22 cellular contexts compared by ENCODE assay signal in the genomic region with DNA sequence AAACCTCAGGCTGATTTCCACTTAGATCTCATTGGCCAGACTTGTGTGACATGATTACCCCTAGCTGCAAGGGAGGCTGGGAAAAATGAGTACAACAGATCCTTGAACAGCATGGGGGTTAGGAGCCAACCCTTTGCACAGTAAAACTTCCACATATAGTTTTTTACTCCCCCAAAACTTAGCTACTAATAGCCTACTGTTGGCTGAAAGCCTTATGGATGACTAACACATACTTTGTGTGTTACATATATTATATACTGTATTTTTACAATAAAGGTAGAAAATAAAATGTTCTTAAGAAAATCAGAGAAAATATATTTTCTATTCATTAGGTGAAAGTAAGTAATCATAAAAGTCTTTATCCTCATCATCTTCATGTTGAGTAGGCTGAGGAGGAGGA.
DNase-seq lines count a peak whose midpoint lies in the region; ATAC-seq and TF ChIP-seq lines count a peak whose summit lies in the region.
"Had no signal": no experiment of that assay in that cellular context is flagged by ENCODE, and none has a peak within 500 bp of the region (broad histone marks: within the 10 kb centered on the region; RNA-seq: fewer than 3 reads in every experiment).

No MANE protein-coding gene starts in this region.

- H3K9ac ChIP-seq in PC-3 (ENCODE audit: low read length) (no peak overlapping the region), adipocyte (ENCODE audit: low read length) (no peak overlapping the region), subcutaneous abdominal adipose tissue (ENCODE audit: low read length in 5 of 5) (no peak overlapping the region)
- H3K9ac ChIP-seq: BLaER1 had no signal

- POLR2A ChIA-PET in PC-3 (lab: Charles Lee; ENCODE audit: unreplicated experiment), result no interaction called here

- no TSS peak for BruUV-seq in PC-3 (replicated peaks; lab: Mats Ljungman, UMichigan)

- H3K9me2 ChIP-seq in PC-3 (replicated peaks; ENCODE audit: low read length), result no peaks in the 10 kb centered on the region

- H3K27me3 ChIP-seq in PC-3 (ENCODE audit: low read length), result no peaks in the 10 kb centered on the region
- H3K27me3 ChIP-seq in adipocyte (replicated peaks; ENCODE audit: control insufficient read depth, insufficient read depth, low read length), result no peaks in the 10 kb centered on the region
- H3K27me3 ChIP-seq in subcutaneous abdominal adipose tissue (ENCODE audit: control insufficient read depth in 5 of 5, insufficient read depth in 4 of 5, low read length in 5 of 5), result no peaks in the 10 kb centered on the region
- H3K27me3 ChIP-seq in body of pancreas, result no peaks in the 10 kb centered on the region
- H3K27me3 ChIP-seq: BE2C, BLaER1 had no signal

- TF ChIP-seq CTCF in PC-3 (conservative IDR thresholded peaks at IDR 0.05; ENCODE audit: low read depth, low read length), result no peak
- TF ChIP-seq CTCF in body of pancreas (IDR thresholded peaks at IDR 0.05), result no peak

- H3F3A ChIP-seq in PC-3 (ENCODE audit: low read length, unreplicated experiment), result peaks cover 1% of the 10 kb centered on the region

- H2AFZ ChIP-seq in PC-3 (ENCODE audit: low read length), result peak overlapping the region; percentile 6; the same call in 1 of the 2 replicates

- H3K4me3 ChIP-seq in PC-3 (ENCODE audit: low read length) (no peak overlapping the region), adipocyte (ENCODE audit: low read length) (peak overlapping the region; percentile 30), subcutaneous abdominal adipose tissue (ENCODE audit: low read depth in 1 of 5, low read length in 5 of 5) (no peak overlapping the region), body of pancreas (no peak overlapping the region)
- H3K4me3 ChIP-seq: BLaER1, GM12878 had no signal

- peak; percentile 59 for DNase-seq in PC-3
- DNase-seq in adipocyte (ENCODE audit: low read depth), result no peak
- no peak for DNase-seq in body of pancreas
- no peak for DNase-seq in kidney tubule cell (ENCODE audit: low spot score)
- DNase-seq: 8988T; ACHN; BE2C; C1 segment of cervical spinal cord; CD4-positive, alpha-beta memory T cell; CD4-positive, CD25-positive, alpha-beta regulatory T cell; CD8-positive, alpha-beta memory T cell; COR-L47; DMS 273 treated with DMSO at 0.1 percent for 48 hours; DMS153; DMS53; DMS79; DND-41; EL; GDM1 had no signal

- H3K4me2 ChIP-seq in PC-3 (ENCODE audit: low read length), result 0 out of 2 replicates have a peak overlapping the region, but pooled peaks have one; percentile 8
- H3K4me2 ChIP-seq: BLaER1 had no signal

- CTCF ChIA-PET in PC-3 (lab: Charles Lee), result no interaction called here

- 0 out of 2 replicates have a peak, but pooled peaks cover 6% of the 10 kb centered on the region for H3K9me3 ChIP-seq in PC-3 (ENCODE audit: low read length)
- peaks cover 4% of the 10 kb centered on the region for H3K9me3 ChIP-seq in adipocyte (ENCODE audit: control insufficient read depth, low read length)
- H3K9me3 ChIP-seq in subcutaneous abdominal adipose tissue (ENCODE audit: control insufficient read depth in 5 of 5, low read length in 5 of 5), result peaks cover 0 to 6% (median 2%) of the 10 kb centered on the region in 5 donors
- no peaks in the 10 kb centered on the region for H3K9me3 ChIP-seq in body of pancreas
- H3K9me3 ChIP-seq: BE2C had no signal

- H3K36me3 ChIP-seq in PC-3 (ENCODE audit: low read depth, low read length), result 0 out of 2 replicates have a peak, but pooled peaks cover 4% of the 10 kb centered on the region
- no peaks in the 10 kb centered on the region for H3K36me3 ChIP-seq in adipocyte (ENCODE audit: control insufficient read depth, insufficient read depth, low read length, severe bottlenecking)
- H3K36me3 ChIP-seq in subcutaneous abdominal adipose tissue (ENCODE audit: control insufficient read depth in 5 of 5, insufficient read depth in 5 of 5, low read length in 5 of 5), result no peaks in the 10 kb centered on the region
- H3K36me3 ChIP-seq in body of pancreas (replicated peaks in 1 of 2; ENCODE audit: insufficient read depth in 1 of 2, low read depth in 2 of 2), result no peaks in the 10 kb centered on the region
- H3K36me3 ChIP-seq: BE2C, BLaER1 had no signal

- no peak for TF ChIP-seq POLR2A in body of pancreas (IDR thresholded peaks at IDR 0.05)

- H3K4me1 ChIP-seq in PC-3 (ENCODE audit: insufficient read depth, low read length) (peaks cover 35% of the 10 kb centered on the region), adipocyte (ENCODE audit: control insufficient read depth, insufficient read depth, low read length) (peaks cover 16% of the 10 kb centered on the region), subcutaneous abdominal adipose tissue (ENCODE audit: control insufficient read depth in 5 of 5, insufficient read depth in 5 of 5, low read length in 5 of 5) (peaks cover 0 to 24% (median 7%) of the 10 kb centered on the region in 5 donors), body of pancreas (peaks cover 7% of the 10 kb centered on the region)
- H3K4me1 ChIP-seq: BE2C, BLaER1 had no signal

- ATAC-seq in PC-3, result peak; percentile 69
- ATAC-seq in body of pancreas, result no peak
- ATAC-seq: GM12878 had no signal

- no peaks in the 10 kb centered on the region for H3K79me2 ChIP-seq in PC-3 (ENCODE audit: low read length)

- H4K20me1 ChIP-seq in PC-3 (ENCODE audit: low read length), result no peaks in the 10 kb centered on the region
- H4K20me1 ChIP-seq: BLaER1 had no signal

- intact Hi-C loops in PC-3 (cut with micrococcal nuclease) (no loop called here), body of pancreas (cut with DNase I) (no loop called here)

- H3K27ac ChIP-seq in PC-3 (ENCODE audit: low read length) (peak overlapping the region; percentile 30), subcutaneous abdominal adipose tissue (ENCODE audit: low read depth, low read length) (peak overlapping the region; percentile 49), body of pancreas (no peak overlapping the region)
- H3K27ac ChIP-seq: BLaER1 had no signal

Comparison
In these comparisons a context has a peak if more than half of its experiments do, and no peak if none do; other contexts are left out.
1. H3K27ac ChIP-seq: peak in PC-3 (single experiment) and subcutaneous abdominal adipose tissue (single experiment); none in body of pancreas (0 of 4).